ENCODE assay signal across 1 cellular context in genomic region chr7:142853739-142854504, GRCh38.
TF ChIP-seq lines count a peak whose summit lies in the region.

No MANE protein-coding gene starts in this region.

TF ChIP-seq in K562, 482 proteins besides CTCF, POLR2A, EP300 and RAD21 (continued from another document and continues in another):
- TF ChIP-seq ARID3B (CRISPR knock-in tag; IDR thresholded peaks at IDR 0.05; ENCODE audit: borderline replicate concordance), result no peak
- TF ChIP-seq FOXK1 (CRISPR knock-in tag; IDR thresholded peaks at IDR 0.05; ENCODE audit: borderline replicate concordance), result no peak
- TF ChIP-seq KDM5B (IDR thresholded peaks at IDR 0.05; ENCODE audit: insufficient replicate concordance, low read depth, low read length), result peak; percentile 29
- no peak for TF ChIP-seq ATF1 (CRISPR knock-in tag; IDR thresholded peaks at IDR 0.05)
- 0 out of 2 replicates have a peak, but pooled peaks have one; percentile 17 for TF ChIP-seq ATF1 (tag; IDR thresholded peaks at IDR 0.05)
- TF ChIP-seq BMI1 (IDR thresholded peaks at IDR 0.05; ENCODE audit: low read length), result no peak
- no peak for TF ChIP-seq HDAC6 (IDR thresholded peaks at IDR 0.05; ENCODE audit: low read depth, low read length)
- no peak for TF ChIP-seq NBN (IDR thresholded peaks at IDR 0.05; ENCODE audit: low read depth)
- 0 out of 2 replicates have a peak, but pooled peaks have one; percentile 48 for TF ChIP-seq ZNF143 (CRISPR knock-in tag; IDR thresholded peaks at IDR 0.05)
- no peak for TF ChIP-seq RNF219 (CRISPR knock-in tag; IDR thresholded peaks at IDR 0.05)
- no peak for TF ChIP-seq POU5F1 (IDR thresholded peaks at IDR 0.05; ENCODE audit: borderline replicate concordance, low read depth, low read length, partially characterized antibody)
- TF ChIP-seq, protein P1, sequence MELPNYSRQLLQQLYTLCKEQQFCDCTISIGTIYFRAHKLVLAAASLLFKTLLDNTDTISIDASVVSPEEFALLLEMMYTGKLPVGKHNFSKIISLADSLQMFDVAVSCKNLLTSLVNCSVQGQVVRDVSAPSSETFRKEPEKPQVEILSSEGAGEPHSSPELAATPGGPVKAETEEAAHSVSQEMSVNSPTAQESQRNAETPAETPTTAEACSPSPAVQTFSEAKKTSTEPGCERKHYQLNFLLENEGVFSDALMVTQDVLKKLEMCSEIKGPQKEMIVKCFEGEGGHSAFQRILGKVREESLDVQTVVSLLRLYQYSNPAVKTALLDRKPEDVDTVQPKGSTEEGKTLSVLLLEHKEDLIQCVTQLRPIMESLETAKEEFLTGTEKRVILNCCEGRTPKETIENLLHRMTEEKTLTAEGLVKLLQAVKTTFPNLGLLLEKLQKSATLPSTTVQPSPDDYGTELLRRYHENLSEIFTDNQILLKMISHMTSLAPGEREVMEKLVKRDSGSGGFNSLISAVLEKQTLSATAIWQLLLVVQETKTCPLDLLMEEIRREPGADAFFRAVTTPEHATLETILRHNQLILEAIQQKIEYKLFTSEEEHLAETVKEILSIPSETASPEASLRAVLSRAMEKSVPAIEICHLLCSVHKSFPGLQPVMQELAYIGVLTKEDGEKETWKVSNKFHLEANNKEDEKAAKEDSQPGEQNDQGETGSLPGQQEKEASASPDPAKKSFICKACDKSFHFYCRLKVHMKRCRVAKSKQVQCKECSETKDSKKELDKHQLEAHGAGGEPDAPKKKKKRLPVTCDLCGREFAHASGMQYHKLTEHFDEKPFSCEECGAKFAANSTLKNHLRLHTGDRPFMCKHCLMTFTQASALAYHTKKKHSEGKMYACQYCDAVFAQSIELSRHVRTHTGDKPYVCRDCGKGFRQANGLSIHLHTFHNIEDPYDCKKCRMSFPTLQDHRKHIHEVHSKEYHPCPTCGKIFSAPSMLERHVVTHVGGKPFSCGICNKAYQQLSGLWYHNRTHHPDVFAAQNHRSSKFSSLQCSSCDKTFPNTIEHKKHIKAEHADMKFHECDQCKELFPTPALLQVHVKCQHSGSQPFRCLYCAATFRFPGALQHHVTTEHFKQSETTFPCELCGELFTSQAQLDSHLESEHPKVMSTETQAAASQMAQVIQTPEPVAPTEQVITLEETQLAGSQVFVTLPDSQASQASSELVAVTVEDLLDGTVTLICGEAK (IDR thresholded peaks at IDR 0.05), result peak; percentile 18; the same call in 1 of the 2 replicates
- TF ChIP-seq, protein P1 (CRISPR knock-in tag; IDR thresholded peaks at IDR 0.05), result no peak
- TF ChIP-seq, protein P2, sequence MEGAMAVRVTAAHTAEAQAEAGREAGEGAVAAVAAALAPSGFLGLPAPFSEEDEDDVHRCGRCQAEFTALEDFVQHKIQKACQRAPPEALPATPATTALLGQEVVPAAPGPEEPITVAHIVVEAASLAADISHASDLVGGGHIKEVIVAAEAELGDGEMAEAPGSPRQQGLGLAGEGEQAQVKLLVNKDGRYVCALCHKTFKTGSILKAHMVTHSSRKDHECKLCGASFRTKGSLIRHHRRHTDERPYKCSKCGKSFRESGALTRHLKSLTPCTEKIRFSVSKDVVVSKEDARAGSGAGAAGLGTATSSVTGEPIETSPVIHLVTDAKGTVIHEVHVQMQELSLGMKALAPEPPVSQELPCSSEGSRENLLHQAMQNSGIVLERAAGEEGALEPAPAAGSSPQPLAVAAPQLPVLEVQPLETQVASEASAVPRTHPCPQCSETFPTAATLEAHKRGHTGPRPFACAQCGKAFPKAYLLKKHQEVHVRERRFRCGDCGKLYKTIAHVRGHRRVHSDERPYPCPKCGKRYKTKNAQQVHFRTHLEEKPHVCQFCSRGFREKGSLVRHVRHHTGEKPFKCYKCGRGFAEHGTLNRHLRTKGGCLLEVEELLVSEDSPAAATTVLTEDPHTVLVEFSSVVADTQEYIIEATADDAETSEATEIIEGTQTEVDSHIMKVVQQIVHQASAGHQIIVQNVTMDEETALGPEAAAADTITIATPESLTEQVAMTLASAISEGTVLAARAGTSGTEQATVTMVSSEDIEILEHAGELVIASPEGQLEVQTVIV (CRISPR knock-in tag; IDR thresholded peaks at IDR 0.05; ENCODE audit: borderline replicate concordance), result no peak
- no peak for TF ChIP-seq TAF15 (IDR thresholded peaks at IDR 0.05; ENCODE audit: low read depth, low read length)
- peak; percentile 77 for TF ChIP-seq SMC3 (conservative IDR thresholded peaks at IDR 0.05; ENCODE audit: insufficient read depth, low read depth, low read length)
- peak; percentile 72; the same call in 1 of the 2 replicates for TF ChIP-seq RREB1 (CRISPR knock-in tag; IDR thresholded peaks at IDR 0.05)
- no peak for TF ChIP-seq ZNF3 (CRISPR knock-in tag; IDR thresholded peaks at IDR 0.05)
- TF ChIP-seq HNRNPH1 (optimal IDR thresholded peaks at IDR 0.05; ENCODE audit: low read depth, low read length), result no peak
- no peak for TF ChIP-seq RBM15 (IDR thresholded peaks at IDR 0.05; ENCODE audit: insufficient read depth, low read length)
- TF ChIP-seq TCF3 (CRISPR knock-in tag; IDR thresholded peaks at IDR 0.05), result no peak
- no peak for TF ChIP-seq ZNF140 (CRISPR knock-in tag; IDR thresholded peaks at IDR 0.05)
- TF ChIP-seq, protein P3, sequence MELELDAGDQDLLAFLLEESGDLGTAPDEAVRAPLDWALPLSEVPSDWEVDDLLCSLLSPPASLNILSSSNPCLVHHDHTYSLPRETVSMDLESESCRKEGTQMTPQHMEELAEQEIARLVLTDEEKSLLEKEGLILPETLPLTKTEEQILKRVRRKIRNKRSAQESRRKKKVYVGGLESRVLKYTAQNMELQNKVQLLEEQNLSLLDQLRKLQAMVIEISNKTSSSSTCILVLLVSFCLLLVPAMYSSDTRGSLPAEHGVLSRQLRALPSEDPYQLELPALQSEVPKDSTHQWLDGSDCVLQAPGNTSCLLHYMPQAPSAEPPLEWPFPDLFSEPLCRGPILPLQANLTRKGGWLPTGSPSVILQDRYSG (tag; conservative IDR thresholded peaks at IDR 0.05; ENCODE audit: low read depth), result no peak
- peak; percentile 65; the same call in 1 of the 2 replicates for TF ChIP-seq FOXP1 (CRISPR knock-in tag; IDR thresholded peaks at IDR 0.05)
- no peak for TF ChIP-seq PURB (CRISPR knock-in tag; IDR thresholded peaks at IDR 0.05; ENCODE audit: low read depth)
- 0 out of 2 replicates have a peak, but pooled peaks have one; percentile 40 for TF ChIP-seq PHF21A (IDR thresholded peaks at IDR 0.05; ENCODE audit: borderline replicate concordance, low read depth)
- peak; percentile 81 for TF ChIP-seq CC2D1A (IDR thresholded peaks at IDR 0.05)
- no peak for TF ChIP-seq U2AF1 (optimal IDR thresholded peaks at IDR 0.05; ENCODE audit: low read depth, low read length)
- no peak for TF ChIP-seq MITF (IDR thresholded peaks at IDR 0.05)
- no peak for TF ChIP-seq ETS2 (tag; IDR thresholded peaks at IDR 0.05; ENCODE audit: borderline replicate concordance, poor library complexity, severe bottlenecking)
- TF ChIP-seq ZFP30 (CRISPR knock-in tag; IDR thresholded peaks at IDR 0.05; ENCODE audit: borderline replicate concordance), result no peak
- no peak for TF ChIP-seq ZNF766 (CRISPR knock-in tag; conservative IDR thresholded peaks at IDR 0.05)
- no peak; the same call in 1 of the 2 replicates for TF ChIP-seq STAG1 (CRISPR knock-in tag; IDR thresholded peaks at IDR 0.05; ENCODE audit: borderline replicate concordance)
- TF ChIP-seq NFYB (IDR thresholded peaks at IDR 0.05; ENCODE audit: extremely low read depth, insufficient read length), result no peak
- no peak for TF ChIP-seq HDAC8 (tag; IDR thresholded peaks at IDR 0.05)
- peak; percentile 79 for TF ChIP-seq RB1 (IDR thresholded peaks at IDR 0.05; ENCODE audit: low read depth)
